Comparison of ENCODE assay signal across 9 cellular contexts in genomic region chr4:108169639-108170038, GRCh38. TPM values are rescaled to one million over a fixed set of nuclear protein-coding genes. Genes with fewer than 3 reads are reported as not detected.
A peak's percentile ranks its signal among the peaks of the same experiment; 100 is the strongest.
DNase-seq lines count a peak whose midpoint lies in the region; ATAC-seq and TF ChIP-seq lines count a peak whose summit lies in the region.
"Had no signal": no experiment of that assay in that cellular context is flagged by ENCODE, and none has a peak within 500 bp of the region (broad histone marks: within the 10 kb centered on the region; RNA-seq: fewer than 3 reads in every experiment).

No MANE protein-coding gene starts in this region.

- H3K27me3 ChIP-seq in HUES64 (ENCODE audit: insufficient read depth, low read length), result peaks cover 100% of the 10 kb centered on the region

- no peak overlapping the region for H3K27ac ChIP-seq in HUES64 (ENCODE audit: low read depth, low read length)
- H3K27ac ChIP-seq: tibial artery had no signal

- peaks cover 10% of the 10 kb centered on the region for H3K36me3 Mint-ChIP-seq in activated naive CD8-positive, alpha-beta T cell treated with anti-CD3 and anti-CD28 coated beads, Interleukin-2, amount 10 ng/mL, durations not matched to agents 7 days and 5 days
- H3K36me3 Mint-ChIP-seq in natural killer cell, result no peaks in the 10 kb centered on the region

- 15% methylated on average over 6 of the region's 9 CpGs for WGBS in HUES64

- ATAC-seq in activated naive CD8-positive, alpha-beta T cell treated with anti-CD3 and anti-CD28 coated beads, Interleukin-2, amount 10 ng/mL, durations not matched to agents 7 days and 5 days (ENCODE audit: low read depth), result no peak
- no peak for ATAC-seq in natural killer cell
- no peak for ATAC-seq in GM21576 (IDR thresholded peaks at IDR 0.05; ENCODE audit: unreplicated experiment)

- H3K36me3 ChIP-seq in HUES64 (ENCODE audit: insufficient read depth, low read length), result no peaks in the 10 kb centered on the region
- H3K36me3 ChIP-seq: tibial artery had no signal

- peaks cover 40% of the 10 kb centered on the region for H3K4me1 Mint-ChIP-seq in activated naive CD8-positive, alpha-beta T cell treated with anti-CD3 and anti-CD28 coated beads, Interleukin-2, amount 10 ng/mL, durations not matched to agents 7 days and 5 days
- H3K4me1 Mint-ChIP-seq in natural killer cell, result peaks cover 49 to 76% of the 10 kb centered on the region in 2 donors

- peak overlapping the region; percentile 99 for H3K4me3 Mint-ChIP-seq in activated naive CD8-positive, alpha-beta T cell treated with anti-CD3 and anti-CD28 coated beads, Interleukin-2, amount 10 ng/mL, durations not matched to agents 7 days and 5 days
- H3K4me3 Mint-ChIP-seq in natural killer cell, result peak overlapping the region; percentile 76

- peak overlapping the region; percentile 77 for H3K4me3 ChIP-seq in HUES64 (ENCODE audit: low read length)

- no peak for TF ChIP-seq CTCF in natural killer cell (IDR thresholded peaks at IDR 0.05)

- intact Hi-C loops in natural killer cell (cut with micrococcal nuclease), result loop anchor here (5.0 kb wide), 2 partner anchors 52 to 173 kb away; no protein-coding TSS in a partner anchor

- no peaks in the 10 kb centered on the region for H3K9me3 Mint-ChIP-seq in activated naive CD8-positive, alpha-beta T cell treated with anti-CD3 and anti-CD28 coated beads, Interleukin-2, amount 10 ng/mL, durations not matched to agents 7 days and 5 days
- H3K9me3 Mint-ChIP-seq in natural killer cell, result no peaks in the 10 kb centered on the region

- DNase-seq in DMS 273 (lab: John Stamatoyannopoulos, UW; ENCODE audit: unreplicated experiment), result peak; percentile 2
- DNase-seq in DMS 273 treated with DMSO at 0.1 percent for 48 hours (lab: John Stamatoyannopoulos, UW), result no peak
- DNase-seq in activated naive CD8-positive, alpha-beta T cell treated with anti-CD3 and anti-CD28 coated beads, Interleukin-2, amount 10 ng/mL, durations not matched to agents 7 days and 5 days, result no peak
- DNase-seq in natural killer cell, result no peak
- DNase-seq in NCI-H524 (lab: John Stamatoyannopoulos, UW), result no peak
- DNase-seq in NCI-H2029 treated with DMSO at 0.1 percent for 48 hours (lab: John Stamatoyannopoulos, UW), result no peak
- DNase-seq: tibial artery had no signal

- peak overlapping the region; percentile 96 for H3K27ac Mint-ChIP-seq in activated naive CD8-positive, alpha-beta T cell treated with anti-CD3 and anti-CD28 coated beads, Interleukin-2, amount 10 ng/mL, durations not matched to agents 7 days and 5 days
- no peak overlapping the region for H3K27ac Mint-ChIP-seq in natural killer cell

- POLR2A ChIA-PET in activated naive CD8-positive, alpha-beta T cell treated with anti-CD3 and anti-CD28 coated beads, Interleukin-2, amount 10 ng/mL, durations not matched to agents 7 days and 5 days (lab: Charles Lee), result interaction anchor here (1.5 kb wide), 1 partner anchor 10 kb away, joined by 4 read pairs; no protein-coding TSS in a partner anchor

- no peaks in the 10 kb centered on the region for H3K9me3 ChIP-seq in HUES64 (ENCODE audit: insufficient read depth, low read depth, low read length)
- H3K9me3 ChIP-seq: tibial artery had no signal

- H3K4me1 ChIP-seq in HUES64 (ENCODE audit: insufficient read depth, low read length), result peaks cover 47% of the 10 kb centered on the region

- H3K9ac ChIP-seq in HUES64 (ENCODE audit: low read depth, low read length), result no peak overlapping the region

- H3K27me3 Mint-ChIP-seq in activated naive CD8-positive, alpha-beta T cell treated with anti-CD3 and anti-CD28 coated beads, Interleukin-2, amount 10 ng/mL, durations not matched to agents 7 days and 5 days, result peaks cover 5% of the 10 kb centered on the region
- peaks cover 56 to 62% of the 10 kb centered on the region in 2 donors for H3K27me3 Mint-ChIP-seq in natural killer cell (ENCODE audit: low read depth in 2 of 2)

RNA-seq across cellular contexts. Expression of gene LEF1, which starts 0.9 kb away (rescaled TPM):
- polyA plus RNA-seq in HUES64 (2013, experiment 1 of 2), result 18.5 TPM
- 24.4 TPM for polyA plus RNA-seq in HUES64 (2013, experiment 2 of 2)
- total RNA-seq in activated naive CD8-positive, alpha-beta T cell treated with anti-CD3 and anti-CD28 coated beads, Interleukin-2, amount 10 ng/mL, durations not matched to agents 7 days and 5 days, result 100 to 1,000 TPM; 281 to 309 TPM
- total RNA-seq in natural killer cell, result 10 to 100 TPM; 18.7 to 39.8 (median 24.5) TPM

Comparison
In these comparisons a context has a peak if more than half of its experiments do, and no peak if none do; other contexts are left out.
1. RNA of gene LEF1, which starts 0.9 kb away (total RNA-seq): 281 to 309 TPM in activated naive CD8-positive, alpha-beta T cell treated with anti-CD3 and anti-CD28 coated beads, Interleukin-2, amount 10 ng/mL, durations not matched to agents 7 days and 5 days; 18.7 to 39.8 TPM in natural killer cell; every median in the first group is over 4 times any median in the second.